In genomic region chr4:138450546-138450945, GRCh38 we compare ENCODE assay signal across 27 cellular contexts.
"Had no signal": no experiment of that assay in that cellular context is flagged by ENCODE, and none has a peak within 500 bp of the region (broad histone marks: within the 10 kb centered on the region; RNA-seq: fewer than 3 reads in every experiment).

No MANE protein-coding gene starts in this region.

- H3K36me3 Mint-ChIP-seq: naive thymus-derived CD4-positive, alpha-beta T cell had no signal

- H3K9me3 Mint-ChIP-seq: nephron had no signal

- H3K4me3 ChIP-seq: coronary artery, gastroesophageal sphincter, heart left ventricle, hepatocyte, pancreas, right lobe of liver, suprapubic skin, transverse colon, vagina had no signal

- H3K36me3 ChIP-seq: gastroesophageal sphincter, heart left ventricle, pancreas, right lobe of liver, suprapubic skin, transverse colon, vagina had no signal

- H3K4me3 Mint-ChIP-seq: effector memory CD8-positive, alpha-beta T cell; naive thymus-derived CD4-positive, alpha-beta T cell; nephron; stimulated activated naive CD8-positive, alpha-beta T cell treated with anti-CD3 and anti-CD28 coated beads, Interleukin-15, amount 100 ng/mL, for 72 hours had no signal

- H3K4me2 ChIP-seq: hepatocyte had no signal

- H3K27me3 ChIP-seq: gastroesophageal sphincter, heart left ventricle, hepatocyte, pancreas, right lobe of liver, suprapubic skin, transverse colon, vagina had no signal

- DNase-seq: effector memory CD8-positive, alpha-beta T cell; foreskin fibroblast; heart left ventricle; kidney; mesendoderm; midbrain; naive thymus-derived CD4-positive, alpha-beta T cell; occipital lobe; pancreas; right lobe of liver; stimulated activated CD4-positive, alpha-beta T cell treated with anti-CD3 and anti-CD28 coated beads, Interleukin-1b, Interleukin-23, amount 100 ng/mL, for 48 hours; stimulated activated CD4-positive, alpha-beta T cell treated with anti-CD3 and anti-CD28 coated beads, Interleukin-4, amount 100 ng/mL, for 1 hour; stimulated activated CD8-positive, alpha-beta memory T cell treated with anti-CD3 and anti-CD28 coated beads, Interleukin-4, amount 100 ng/mL, for 48 hours; stimulated activated naive CD4-positive, alpha-beta T cell; stimulated activated naive CD8-positive, alpha-beta T cell treated with anti-CD3 and anti-CD28 coated beads, Interleukin-15, amount 100 ng/mL, for 72 hours; transverse colon had no signal

- H2AFZ ChIP-seq: hepatocyte had no signal

- H3K79me2 ChIP-seq: hepatocyte had no signal

- H3K27me3 Mint-ChIP-seq: effector memory CD8-positive, alpha-beta T cell; progenitor cell of endocrine pancreas; stimulated activated naive CD8-positive, alpha-beta T cell treated with anti-CD3 and anti-CD28 coated beads, Interleukin-15, amount 100 ng/mL, for 72 hours had no signal

- ATAC-seq: effector memory CD8-positive, alpha-beta T cell; esophagus mucosa; gastroesophageal sphincter; heart left ventricle; left lobe of liver; naive thymus-derived CD4-positive, alpha-beta T cell; pancreas; stimulated activated naive CD8-positive, alpha-beta T cell treated with anti-CD3 and anti-CD28 coated beads, Interleukin-15, amount 100 ng/mL, for 72 hours had no signal

- H3K9me3 ChIP-seq: gastroesophageal sphincter, heart left ventricle, pancreas, right lobe of liver, suprapubic skin, transverse colon, vagina had no signal

- H3K4me1 ChIP-seq: gastroesophageal sphincter, pancreas, right lobe of liver, transverse colon had no signal

- H3K27ac Mint-ChIP-seq: effector memory CD8-positive, alpha-beta T cell; naive thymus-derived CD4-positive, alpha-beta T cell; nephron; progenitor cell of endocrine pancreas; stimulated activated naive CD8-positive, alpha-beta T cell treated with anti-CD3 and anti-CD28 coated beads, Interleukin-15, amount 100 ng/mL, for 72 hours had no signal

- H3K4me1 Mint-ChIP-seq: naive thymus-derived CD4-positive, alpha-beta T cell; stimulated activated naive CD8-positive, alpha-beta T cell treated with anti-CD3 and anti-CD28 coated beads, Interleukin-15, amount 100 ng/mL, for 72 hours had no signal

- H3K27ac ChIP-seq: coronary artery, epithelial cell of prostate, gastroesophageal sphincter, heart left ventricle, hepatocyte, pancreas, right lobe of liver, suprapubic skin, transverse colon, vagina had no signal

- FAIRE-seq: kidney, pancreas, small intestine had no signal
